1 cellular context compared by ENCODE assay signal in genomic region chr3:156175570-156175969, GRCh38.
TF ChIP-seq lines count a peak whose summit lies in the region.

No MANE protein-coding gene starts in this region.

TF ChIP-seq in HepG2, 621 proteins besides CTCF, POLR2A, EP300 and RAD21:
- no peak for TF ChIP-seq ZNF737 (CRISPR knock-in tag; IDR thresholded peaks at IDR 0.05; ENCODE audit: borderline replicate concordance)
- TF ChIP-seq PHF20 (CRISPR knock-in tag; IDR thresholded peaks at IDR 0.05), result no peak
- TF ChIP-seq, protein P1, sequence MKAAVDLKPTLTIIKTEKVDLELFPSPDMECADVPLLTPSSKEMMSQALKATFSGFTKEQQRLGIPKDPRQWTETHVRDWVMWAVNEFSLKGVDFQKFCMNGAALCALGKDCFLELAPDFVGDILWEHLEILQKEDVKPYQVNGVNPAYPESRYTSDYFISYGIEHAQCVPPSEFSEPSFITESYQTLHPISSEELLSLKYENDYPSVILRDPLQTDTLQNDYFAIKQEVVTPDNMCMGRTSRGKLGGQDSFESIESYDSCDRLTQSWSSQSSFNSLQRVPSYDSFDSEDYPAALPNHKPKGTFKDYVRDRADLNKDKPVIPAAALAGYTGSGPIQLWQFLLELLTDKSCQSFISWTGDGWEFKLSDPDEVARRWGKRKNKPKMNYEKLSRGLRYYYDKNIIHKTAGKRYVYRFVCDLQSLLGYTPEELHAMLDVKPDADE (CRISPR knock-in tag; IDR thresholded peaks at IDR 0.05), result no peak
- peak; percentile 71 for TF ChIP-seq CREB1 (IDR thresholded peaks at IDR 0.05)
- TF ChIP-seq CREB1 (CRISPR knock-in tag; IDR thresholded peaks at IDR 0.05), result no peak
- TF ChIP-seq PPARG (CRISPR knock-in tag; conservative IDR thresholded peaks at IDR 0.05), result no peak
- no peak for TF ChIP-seq ZNF672 (CRISPR knock-in tag; IDR thresholded peaks at IDR 0.05)
- TF ChIP-seq RFX5 (IDR thresholded peaks at IDR 0.05; ENCODE audit: low read depth, low read length), result no peak
- TF ChIP-seq MAFG (CRISPR knock-in tag; IDR thresholded peaks at IDR 0.05), result no peak
- no peak for TF ChIP-seq RBFOX2 (IDR thresholded peaks at IDR 0.05; ENCODE audit: low read depth, low read length)
